7 cellular contexts compared by ENCODE assay signal in the genomic region with DNA sequence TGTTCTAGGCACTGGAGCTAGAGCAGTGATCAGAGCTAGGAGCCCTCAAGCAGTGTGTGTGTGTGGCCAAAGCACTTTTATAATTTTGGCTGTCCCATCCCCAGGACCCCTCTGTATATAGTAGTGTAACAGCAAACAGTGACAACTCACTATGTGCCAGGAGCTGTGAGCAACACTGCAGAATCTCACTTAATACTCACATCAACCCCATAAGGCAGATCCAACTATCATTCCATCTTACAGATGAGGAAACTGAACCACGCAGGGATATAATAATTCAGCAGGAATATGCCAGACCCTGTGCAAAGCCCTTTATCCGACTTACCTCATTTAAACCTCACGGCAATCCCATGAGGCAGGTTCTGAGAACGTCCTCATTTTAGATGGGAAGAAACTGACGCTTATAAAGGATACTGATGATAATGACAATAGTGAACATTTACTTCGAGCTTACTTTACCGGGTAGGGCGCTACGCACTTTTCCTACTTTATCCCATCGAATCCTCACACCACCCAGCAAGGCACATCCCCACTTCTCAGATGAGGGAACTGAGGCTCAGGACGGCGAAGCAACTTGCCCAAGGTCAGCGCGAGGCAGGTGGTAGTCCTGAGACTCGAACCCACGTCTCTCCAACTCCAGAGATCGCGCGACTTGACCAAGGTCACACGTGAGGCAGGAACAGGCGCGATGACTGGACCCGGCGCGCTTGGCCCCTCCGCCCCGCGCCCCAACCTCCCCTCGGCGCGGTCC. TPM values are rescaled to one million over a fixed set of nuclear protein-coding genes. Genes with fewer than 3 reads are reported as not detected.
DNase-seq lines count a peak whose midpoint lies in the region; ATAC-seq and TF ChIP-seq lines count a peak whose summit lies in the region.

No MANE protein-coding gene starts in this region.

- peak overlapping the region; percentile 80 to 92 for H3K9ac ChIP-seq in duodenal mucosa (ENCODE audit: low read depth in 1 of 2, low read length in 2 of 2)

- TF ChIP-seq POLR2A in vagina (IDR thresholded peaks at IDR 0.05): no peak

- intact Hi-C loops in vagina (cut with DNase I): no loop called here

- H3K36me3 ChIP-seq in GM06990 (ENCODE audit: control insufficient read depth, insufficient read depth, low read length) (peaks cover 10% of the 10 kb centered on the region), RWPE2 (ENCODE audit: low read depth) (peaks cover 24% of the 10 kb centered on the region), duodenal mucosa (ENCODE audit: control insufficient read depth in 1 of 2, insufficient read depth in 2 of 2, low read length in 2 of 2) (peaks cover 0 to 13% of the 10 kb centered on the region in 2 donors), muscle layer of duodenum (ENCODE audit: control insufficient read depth in 1 of 2, insufficient read depth in 2 of 2, low read length in 2 of 2) (no peaks in the 10 kb centered on the region), vagina (no peaks in the 10 kb centered on the region)

- H3K27me3 ChIP-seq in GM06990 (replicated peaks; ENCODE audit: control insufficient read depth, insufficient read depth, low read length) (no peaks in the 10 kb centered on the region), RWPE2 (ENCODE audit: insufficient read depth, poor library complexity, severe bottlenecking) (no peaks in the 10 kb centered on the region), duodenal mucosa (ENCODE audit: control insufficient read depth in 1 of 2, insufficient read depth in 2 of 2, low read length in 2 of 2) (no peaks in the 10 kb centered on the region), muscle layer of duodenum (ENCODE audit: low read depth, low read length) (no peaks in the 10 kb centered on the region), vagina (no peaks in the 10 kb centered on the region)

- no peaks in the 10 kb centered on the region for H3K9me3 ChIP-seq in RWPE2 (ENCODE audit: severe bottlenecking)
- H3K9me3 ChIP-seq in duodenal mucosa (ENCODE audit: control insufficient read depth in 1 of 2, low read length in 2 of 2): no peaks in the 10 kb centered on the region
- no peaks in the 10 kb centered on the region for H3K9me3 ChIP-seq in muscle layer of duodenum (ENCODE audit: control insufficient read depth in 1 of 2, low read length in 2 of 2)
- H3K9me3 ChIP-seq in vagina: no peaks in the 10 kb centered on the region

- TF ChIP-seq CTCF in GM06990 (IDR thresholded peaks at IDR 0.05; ENCODE audit: insufficient read depth, low read length, poor library complexity, severe bottlenecking) (no peak), RWPE2 (IDR thresholded peaks at IDR 0.05; ENCODE audit: poor library complexity, severe bottlenecking) (no peak), vagina (IDR thresholded peaks at IDR 0.05) (no peak)

- peak overlapping the region; percentile 67 for H3K27ac ChIP-seq in RWPE2 (ENCODE audit: poor library complexity, severe bottlenecking)
- peak overlapping the region; percentile 54 for H3K27ac ChIP-seq in duodenal mucosa (ENCODE audit: low read depth, low read length)
- peak overlapping the region; percentile 75 for H3K27ac ChIP-seq in muscle layer of duodenum (ENCODE audit: low read length)
- peak overlapping the region; percentile 92 for H3K27ac ChIP-seq in vagina

- ATAC-seq in HG03095 (IDR thresholded peaks at IDR 0.05; ENCODE audit: unreplicated experiment) (peak; percentile 1), RWPE2 (ENCODE audit: low read depth) (no peak), HG02623 (IDR thresholded peaks at IDR 0.05; ENCODE audit: unreplicated experiment) (no peak)

- H3K4me3 ChIP-seq in GM06990 (replicated peaks; ENCODE audit: low read depth, low read length) (peak overlapping the region; percentile 91), RWPE2 (ENCODE audit: severe bottlenecking) (peak overlapping the region; percentile 83), duodenal mucosa (ENCODE audit: low read depth in 1 of 2, low read length in 2 of 2) (peak overlapping the region; percentile 82 to 97), muscle layer of duodenum (ENCODE audit: low read depth in 1 of 2, low read length in 2 of 2) (peak overlapping the region; percentile 79 to 97), vagina (peak overlapping the region; percentile 64 to 69)

- H3K4me1 ChIP-seq in RWPE2 (ENCODE audit: insufficient read depth, poor library complexity, severe bottlenecking): peaks cover 24% of the 10 kb centered on the region
- peaks cover 34 to 48% of the 10 kb centered on the region in 2 donors for H3K4me1 ChIP-seq in duodenal mucosa (ENCODE audit: control insufficient read depth in 1 of 2, insufficient read depth in 2 of 2, low read length in 2 of 2)
- peaks cover 20 to 51% of the 10 kb centered on the region in 2 donors for H3K4me1 ChIP-seq in muscle layer of duodenum (ENCODE audit: control insufficient read depth in 1 of 2, insufficient read depth in 2 of 2, low read length in 2 of 2)
- H3K4me1 ChIP-seq in vagina: peaks cover 62% of the 10 kb centered on the region

- DNase-seq in GM06990 (ENCODE audit: extremely low read depth, insufficient read length) (peak; percentile 61), RWPE2 (ENCODE audit: low spot score) (no peak), vagina (ENCODE audit: extremely low spot score in 2 of 2) (no peak)

RNA-seq across cellular contexts. Expression of gene RAB35, which starts 0.7 kb away (rescaled TPM):
- total RNA-seq in vagina: 30.9 TPM
